18 cellular contexts compared by ENCODE assay signal in genomic region chr6:14371530-14371929, GRCh38.
DNase-seq lines count a peak whose midpoint lies in the region; ATAC-seq and TF ChIP-seq lines count a peak whose summit lies in the region.
"Had no signal": no experiment of that assay in that cellular context is flagged by ENCODE, and none has a peak within 500 bp of the region (broad histone marks: within the 10 kb centered on the region; RNA-seq: fewer than 3 reads in every experiment).

No MANE protein-coding gene starts in this region.

- H3K4me3 ChIP-seq in tibial artery, result no peak overlapping the region
- H3K4me3 ChIP-seq: breast epithelium, left lung had no signal

- no peaks in the 10 kb centered on the region for H3K9me3 ChIP-seq in tibial artery
- H3K9me3 ChIP-seq: breast epithelium, left lung had no signal

- TF ChIP-seq CTCF in tibial artery (IDR thresholded peaks at IDR 0.05), result no peak

- H3K27ac ChIP-seq in tibial artery, result no peak overlapping the region
- H3K27ac ChIP-seq: 22Rv1, breast epithelium, left lung had no signal

- no peak overlapping the region for H3K4me3 Mint-ChIP-seq in T-helper 1 cell treated with Interleukin-12 subunit alpha and Interleukin-12 subunit beta and Interleukin-4 antibody, amounts not matched to agents 30 μg/mL and 1 μg/mL, for 36 hours
- H3K4me3 Mint-ChIP-seq in memory B cell, result peak overlapping the region; percentile 65
- H3K4me3 Mint-ChIP-seq: activated naive CD4-positive, alpha-beta T cell treated with anti-CD3 and anti-CD28 coated beads, Interleukin-2, amount 10 ng/mL, durations not matched to agents 7 days and 5 days had no signal

- DNase-seq in T-helper 1 cell (no peak), SIG-M5 (lab: John Stamatoyannopoulos, UW) (peak; percentile 33), memory B cell (ENCODE audit: low spot score in 2 of 2) (no peak), tibial artery (no peak)
- DNase-seq: activated naive CD4-positive, alpha-beta T cell treated with anti-CD3 and anti-CD28 coated beads, Interleukin-2, amount 10 ng/mL, durations not matched to agents 7 days and 5 days; effector memory CD8-positive, alpha-beta T cell; EL; left lung; NCI-H1092; NCI-H2171; SHP77 had no signal

- no peaks in the 10 kb centered on the region for H3K36me3 Mint-ChIP-seq in T-helper 1 cell treated with Interleukin-12 subunit alpha and Interleukin-12 subunit beta and Interleukin-4 antibody, amounts not matched to agents 30 μg/mL and 1 μg/mL, for 36 hours (ENCODE audit: low read depth)
- H3K36me3 Mint-ChIP-seq in memory B cell, result peaks cover 2% of the 10 kb centered on the region
- H3K36me3 Mint-ChIP-seq: activated naive CD4-positive, alpha-beta T cell treated with anti-CD3 and anti-CD28 coated beads, Interleukin-2, amount 10 ng/mL, durations not matched to agents 7 days and 5 days had no signal

- H3K27me3 Mint-ChIP-seq in T-helper 1 cell treated with Interleukin-12 subunit alpha and Interleukin-12 subunit beta and Interleukin-4 antibody, amounts not matched to agents 30 μg/mL and 1 μg/mL, for 36 hours (ENCODE audit: low read depth), result no peaks in the 10 kb centered on the region
- no peaks in the 10 kb centered on the region for H3K27me3 Mint-ChIP-seq in memory B cell
- H3K27me3 Mint-ChIP-seq: progenitor cell of endocrine pancreas had no signal

- H3K27me3 ChIP-seq in tibial artery, result no peaks in the 10 kb centered on the region
- H3K27me3 ChIP-seq: breast epithelium, left lung had no signal

- peak overlapping the region; percentile 10 for H3K27ac Mint-ChIP-seq in T-helper 1 cell treated with Interleukin-12 subunit alpha and Interleukin-12 subunit beta and Interleukin-4 antibody, amounts not matched to agents 30 μg/mL and 1 μg/mL, for 36 hours
- H3K27ac Mint-ChIP-seq in memory B cell, result peak overlapping the region; percentile 56
- H3K27ac Mint-ChIP-seq: activated naive CD4-positive, alpha-beta T cell treated with anti-CD3 and anti-CD28 coated beads, Interleukin-2, amount 10 ng/mL, durations not matched to agents 7 days and 5 days; progenitor cell of endocrine pancreas had no signal

- no peaks in the 10 kb centered on the region for H3K36me3 ChIP-seq in tibial artery
- H3K36me3 ChIP-seq: breast epithelium, left lung had no signal

- H3K9me3 Mint-ChIP-seq in T-helper 1 cell treated with Interleukin-12 subunit alpha and Interleukin-12 subunit beta and Interleukin-4 antibody, amounts not matched to agents 30 μg/mL and 1 μg/mL, for 36 hours, result no peaks in the 10 kb centered on the region
- H3K9me3 Mint-ChIP-seq in memory B cell, result no peaks in the 10 kb centered on the region
- H3K9me3 Mint-ChIP-seq: activated naive CD4-positive, alpha-beta T cell treated with anti-CD3 and anti-CD28 coated beads, Interleukin-2, amount 10 ng/mL, durations not matched to agents 7 days and 5 days; effector memory CD8-positive, alpha-beta T cell had no signal

- no peaks in the 10 kb centered on the region for H3K4me1 ChIP-seq in tibial artery
- H3K4me1 ChIP-seq: breast epithelium, left lung had no signal

- intact Hi-C loops in tibial artery (cut with DNase I; ENCODE audit: low total_unique reads), result no loop called here

- ATAC-seq in HG03175 (IDR thresholded peaks at IDR 0.05; ENCODE audit: unreplicated experiment) (peak; percentile 38), memory B cell (ENCODE audit: low read depth) (no peak), HG03378 (IDR thresholded peaks at IDR 0.05; ENCODE audit: unreplicated experiment) (no peak), HG03457 (IDR thresholded peaks at IDR 0.05; ENCODE audit: unreplicated experiment) (no peak)
- ATAC-seq: effector memory CD8-positive, alpha-beta T cell; left lung had no signal

- peaks cover 13% of the 10 kb centered on the region for H3K4me1 Mint-ChIP-seq in T-helper 1 cell treated with Interleukin-12 subunit alpha and Interleukin-12 subunit beta and Interleukin-4 antibody, amounts not matched to agents 30 μg/mL and 1 μg/mL, for 36 hours (ENCODE audit: low read depth)
- H3K4me1 Mint-ChIP-seq in memory B cell, result peaks cover 30% of the 10 kb centered on the region
